8 cellular contexts compared by ENCODE assay signal in genomic region chr11:64887234-64887756, GRCh38. TPM values are rescaled to one million over a fixed set of nuclear protein-coding genes. Genes with fewer than 3 reads are reported as not detected.
DNase-seq lines count a peak whose midpoint lies in the region; ATAC-seq and TF ChIP-seq lines count a peak whose summit lies in the region.

No MANE protein-coding gene starts in this region.

- H3K4me3 ChIP-seq in OCI-LY7 (ENCODE audit: low read depth, low read length, poor library complexity, severe bottlenecking) = peak overlapping the region; percentile 53

- intact Hi-C loops in activated CD4-positive, alpha-beta memory T cell treated with anti-CD3 and anti-CD28 coated beads for 36 hours (cut with micrococcal nuclease) = no loop called here
- intact Hi-C loops in OCI-LY7 (cut with micrococcal nuclease; ENCODE audit: unreplicated experiment) = loop anchor here (1.0 kb wide), 1 partner anchor 40 kb away; no protein-coding TSS in a partner anchor

- POLR2A ChIA-PET in activated CD4-positive, alpha-beta memory T cell treated with anti-CD3 and anti-CD28 coated beads for 36 hours (lab: Charles Lee) = interaction anchor here (0.5 to 1.8 kb wide), 6 partner anchors 10 to 42 kb away, joined by 3 to 9 read pairs (median 4); no protein-coding TSS in a partner anchor
- POLR2A ChIA-PET in activated CD4-positive, alpha-beta memory T cell treated with anti-CD3 and anti-CD28 coated beads, Interleukin-2, amount 10 ng/mL, durations not matched to agents 7 days and 5 days (lab: Charles Lee) = interaction anchor here (1.0 to 25.5 kb wide), 2 partner anchors 8 to 30 kb away, joined by 6 to 1068 read pairs; partner anchors contain the start of gene CDC42BPG
- POLR2A ChIA-PET in OCI-LY7 (lab: Charles Lee) = interaction anchor here (0.6 to 1.7 kb wide), 3 partner anchors 39 to 109 kb away, joined by 3 to 9 read pairs (median 3); partner anchors contain the start of gene SF1

- peaks cover 46% of the 10 kb centered on the region for H3K4me1 ChIP-seq in OCI-LY7 (ENCODE audit: insufficient read depth, low read length, poor library complexity, severe bottlenecking)

- H4K20me1 ChIP-seq in OCI-LY7 (ENCODE audit: insufficient read depth, low read length) = no peaks in the 10 kb centered on the region

- peak overlapping the region; percentile 44 for H3K27ac ChIP-seq in OCI-LY7 (ENCODE audit: low read depth, low read length, poor library complexity, severe bottlenecking)

- no peaks in the 10 kb centered on the region for H3K9me3 Mint-ChIP-seq in activated CD4-positive, alpha-beta memory T cell treated with anti-CD3 and anti-CD28 coated beads for 36 hours
- no peaks in the 10 kb centered on the region for H3K9me3 Mint-ChIP-seq in activated CD4-positive, alpha-beta memory T cell treated with anti-CD3 and anti-CD28 coated beads, Interleukin-2, amount 10 ng/mL, durations not matched to agents 7 days and 5 days
- no peaks in the 10 kb centered on the region for H3K9me3 Mint-ChIP-seq in glutamatergic neuron (ENCODE audit: unreplicated experiment)
- H3K9me3 Mint-ChIP-seq in stimulated activated memory B cell treated with anti-CD40 and anti-IgM and Interleukin-4, amounts not matched to agents 10 μg/mL and 1 μg/mL and 100 μg/mL, for 72 hours = no peaks in the 10 kb centered on the region

- ATAC-seq in stimulated activated memory B cell treated with anti-CD40 and anti-IgM and Interleukin-4, amounts not matched to agents 10 μg/mL and 1 μg/mL and 100 μg/mL, for 72 hours = no peak
- ATAC-seq in GM19023 (IDR thresholded peaks at IDR 0.05; ENCODE audit: unreplicated experiment) = no peak

- no peak for DNase-seq in activated CD4-positive, alpha-beta memory T cell treated with anti-CD3 and anti-CD28 coated beads for 36 hours
- no peak for DNase-seq in activated CD4-positive, alpha-beta memory T cell treated with anti-CD3 and anti-CD28 coated beads, Interleukin-2, amount 10 ng/mL, durations not matched to agents 7 days and 5 days
- DNase-seq in OCI-LY7 (ENCODE audit: low spot score) (peak; percentile 45), glutamatergic neuron (no peak), DMS 273 treated with DMSO at 0.1 percent for 48 hours (lab: John Stamatoyannopoulos, UW) (no peak), NCI-H748 (lab: John Stamatoyannopoulos, UW; ENCODE audit: unreplicated experiment) (no peak)

- no peaks in the 10 kb centered on the region for H3K9me3 ChIP-seq in OCI-LY7 (ENCODE audit: low read length)

- BruUV-seq in OCI-LY7 (replicated peaks; lab: Mats Ljungman, UMichigan) = no TSS peak

- peak overlapping the region; percentile 75 for H3K4me2 ChIP-seq in OCI-LY7 (ENCODE audit: low read length)

- TF ChIP-seq CTCF in OCI-LY7 (conservative IDR thresholded peaks at IDR 0.05; ENCODE audit: low read length) (no peak), glutamatergic neuron (IDR thresholded peaks at IDR 0.05; ENCODE audit: partially characterized antibody, unreplicated experiment) (no peak)

- H3K27ac Mint-ChIP-seq in activated CD4-positive, alpha-beta memory T cell treated with anti-CD3 and anti-CD28 coated beads for 36 hours = peak overlapping the region; percentile 15
- no peak overlapping the region for H3K27ac Mint-ChIP-seq in activated CD4-positive, alpha-beta memory T cell treated with anti-CD3 and anti-CD28 coated beads, Interleukin-2, amount 10 ng/mL, durations not matched to agents 7 days and 5 days
- peak overlapping the region; percentile 25 for H3K27ac Mint-ChIP-seq in glutamatergic neuron (ENCODE audit: unreplicated experiment)
- H3K27ac Mint-ChIP-seq in stimulated activated memory B cell treated with anti-CD40 and anti-IgM and Interleukin-4, amounts not matched to agents 10 μg/mL and 1 μg/mL and 100 μg/mL, for 72 hours = peak overlapping the region; percentile 82

- H3K4me3 Mint-ChIP-seq in activated CD4-positive, alpha-beta memory T cell treated with anti-CD3 and anti-CD28 coated beads for 36 hours = no peak overlapping the region
- H3K4me3 Mint-ChIP-seq in activated CD4-positive, alpha-beta memory T cell treated with anti-CD3 and anti-CD28 coated beads, Interleukin-2, amount 10 ng/mL, durations not matched to agents 7 days and 5 days = no peak overlapping the region
- peak overlapping the region; percentile 10 for H3K4me3 Mint-ChIP-seq in glutamatergic neuron (ENCODE audit: unreplicated experiment)
- peak overlapping the region; percentile 14 for H3K4me3 Mint-ChIP-seq in stimulated activated memory B cell treated with anti-CD40 and anti-IgM and Interleukin-4, amounts not matched to agents 10 μg/mL and 1 μg/mL and 100 μg/mL, for 72 hours

- no peaks in the 10 kb centered on the region for H3K9me2 ChIP-seq in OCI-LY7 (ENCODE audit: insufficient read depth, low read length)

- H3K36me3 Mint-ChIP-seq in activated CD4-positive, alpha-beta memory T cell treated with anti-CD3 and anti-CD28 coated beads for 36 hours = no peaks in the 10 kb centered on the region
- H3K36me3 Mint-ChIP-seq in activated CD4-positive, alpha-beta memory T cell treated with anti-CD3 and anti-CD28 coated beads, Interleukin-2, amount 10 ng/mL, durations not matched to agents 7 days and 5 days (ENCODE audit: low read depth) = no peaks in the 10 kb centered on the region
- H3K36me3 Mint-ChIP-seq in glutamatergic neuron (ENCODE audit: unreplicated experiment) = no peaks in the 10 kb centered on the region
- no peaks in the 10 kb centered on the region for H3K36me3 Mint-ChIP-seq in stimulated activated memory B cell treated with anti-CD40 and anti-IgM and Interleukin-4, amounts not matched to agents 10 μg/mL and 1 μg/mL and 100 μg/mL, for 72 hours

- H3K27me3 Mint-ChIP-seq in activated CD4-positive, alpha-beta memory T cell treated with anti-CD3 and anti-CD28 coated beads for 36 hours = no peaks in the 10 kb centered on the region
- no peaks in the 10 kb centered on the region for H3K27me3 Mint-ChIP-seq in activated CD4-positive, alpha-beta memory T cell treated with anti-CD3 and anti-CD28 coated beads, Interleukin-2, amount 10 ng/mL, durations not matched to agents 7 days and 5 days
- H3K27me3 Mint-ChIP-seq in glutamatergic neuron (ENCODE audit: unreplicated experiment) = peaks cover 2% of the 10 kb centered on the region
- no peaks in the 10 kb centered on the region for H3K27me3 Mint-ChIP-seq in stimulated activated memory B cell treated with anti-CD40 and anti-IgM and Interleukin-4, amounts not matched to agents 10 μg/mL and 1 μg/mL and 100 μg/mL, for 72 hours

- H2AFZ ChIP-seq in OCI-LY7 (ENCODE audit: low read length) = peak overlapping the region; percentile 97

- CTCF ChIA-PET in activated CD4-positive, alpha-beta memory T cell treated with anti-CD3 and anti-CD28 coated beads for 36 hours (lab: Charles Lee) = interaction anchor here (0.9 to 29.7 kb wide), 9 partner anchors 9 to 126 kb away, joined by 3 to 1198 read pairs (median 5); partner anchors contain the start of genes ARL2, CDC42BPG and EHD1
- CTCF ChIA-PET in activated CD4-positive, alpha-beta memory T cell treated with anti-CD3 and anti-CD28 coated beads, Interleukin-2, amount 10 ng/mL, durations not matched to agents 7 days and 5 days (lab: Charles Lee) = interaction anchor here (1.0 to 30.2 kb wide), 8 partner anchors 8 to 124 kb away, joined by 4 to 957 read pairs (median 6); partner anchors contain the start of genes CDC42BPG and EHD1
- CTCF ChIA-PET in OCI-LY7 (lab: Charles Lee; ENCODE audit: unreplicated experiment) = interaction anchor here (1.1 to 1.8 kb wide), 5 partner anchors 13 to 43 kb away, joined by 4 to 12 read pairs (median 6); partner anchors contain the start of gene CDC42BPG

- H3K4me1 Mint-ChIP-seq in activated CD4-positive, alpha-beta memory T cell treated with anti-CD3 and anti-CD28 coated beads for 36 hours (ENCODE audit: low read depth) = peaks cover 30% of the 10 kb centered on the region
- H3K4me1 Mint-ChIP-seq in activated CD4-positive, alpha-beta memory T cell treated with anti-CD3 and anti-CD28 coated beads, Interleukin-2, amount 10 ng/mL, durations not matched to agents 7 days and 5 days = peaks cover 28% of the 10 kb centered on the region
- H3K4me1 Mint-ChIP-seq in glutamatergic neuron (ENCODE audit: low read depth, unreplicated experiment) = peaks cover 17% of the 10 kb centered on the region
- peaks cover 53% of the 10 kb centered on the region for H3K4me1 Mint-ChIP-seq in stimulated activated memory B cell treated with anti-CD40 and anti-IgM and Interleukin-4, amounts not matched to agents 10 μg/mL and 1 μg/mL and 100 μg/mL, for 72 hours

- H3K79me2 ChIP-seq in OCI-LY7 (ENCODE audit: insufficient read depth, low read depth, low read length) = no peaks in the 10 kb centered on the region

- H3K36me3 ChIP-seq in OCI-LY7 (ENCODE audit: insufficient read depth, low read length) = no peaks in the 10 kb centered on the region

RNA-seq across cellular contexts. Expression of gene EHD1, which starts 8.9 kb away (rescaled TPM):
- 100 to 1,000 TPM; 103 to 113 TPM for total RNA-seq in activated CD4-positive, alpha-beta memory T cell treated with anti-CD3 and anti-CD28 coated beads for 36 hours
- total RNA-seq in activated CD4-positive, alpha-beta memory T cell treated with anti-CD3 and anti-CD28 coated beads, Interleukin-2, amount 10 ng/mL, durations not matched to agents 7 days and 5 days = 100 to 1,000 TPM; 138 to 146 TPM
- total RNA-seq in OCI-LY7 (2014; rRNA removed; shearing (Covaris generic)) = 101 and 107 TPM in 2 replicates
- 153 and 177 TPM in 2 replicates for total RNA-seq in OCI-LY7 (2022)
- total RNA-seq in glutamatergic neuron (ENCODE audit: unreplicated experiment) = 114 TPM

RNA-seq across cellular contexts. Expression of gene ATG2A, which starts 29.7 kb away (rescaled TPM):
- total RNA-seq in activated CD4-positive, alpha-beta memory T cell treated with anti-CD3 and anti-CD28 coated beads for 36 hours = 10 to 100 TPM; 20.2 to 20.5 TPM
- 10 to 100 TPM; 37.4 to 40.7 TPM for total RNA-seq in activated CD4-positive, alpha-beta memory T cell treated with anti-CD3 and anti-CD28 coated beads, Interleukin-2, amount 10 ng/mL, durations not matched to agents 7 days and 5 days
- 18.1 and 29.0 TPM in 2 replicates for total RNA-seq in OCI-LY7 (2014; rRNA removed; shearing (Covaris generic))
- total RNA-seq in OCI-LY7 (2022) = 28.2 and 28.7 TPM in 2 replicates
- 25.9 TPM for total RNA-seq in glutamatergic neuron (ENCODE audit: unreplicated experiment)

RNA-seq across cellular contexts. Expression of gene PPP2R5B, which starts 37.2 kb away (rescaled TPM):
- total RNA-seq in activated CD4-positive, alpha-beta memory T cell treated with anti-CD3 and anti-CD28 coated beads for 36 hours = 10 to 100 TPM in 1 of 2 experiments, 1 to 10 TPM in 1; 9.7 to 11.9 TPM
- 10 to 100 TPM; 19.8 to 21.1 TPM for total RNA-seq in activated CD4-positive, alpha-beta memory T cell treated with anti-CD3 and anti-CD28 coated beads, Interleukin-2, amount 10 ng/mL, durations not matched to agents 7 days and 5 days
- 8.6 and 8.8 TPM in 2 replicates for total RNA-seq in OCI-LY7 (2014; rRNA removed; shearing (Covaris generic))
- total RNA-seq in OCI-LY7 (2022) = 13.3 and 16.2 TPM in 2 replicates
- 148 TPM for total RNA-seq in glutamatergic neuron (ENCODE audit: unreplicated experiment)

RNA-seq across cellular contexts. Expression of gene CDC42BPG, which starts 42.8 kb away (rescaled TPM):
- total RNA-seq in activated CD4-positive, alpha-beta memory T cell treated with anti-CD3 and anti-CD28 coated beads for 36 hours = under 1 TPM; 0.39 to 0.69 TPM
- under 1 TPM; 0.65 to 0.70 TPM for total RNA-seq in activated CD4-positive, alpha-beta memory T cell treated with anti-CD3 and anti-CD28 coated beads, Interleukin-2, amount 10 ng/mL, durations not matched to agents 7 days and 5 days
- total RNA-seq in OCI-LY7 (2014; rRNA removed; shearing (Covaris generic)) = 4.9 TPM in 2 replicates
- 3.5 and 5.1 TPM in 2 replicates for total RNA-seq in OCI-LY7 (2022)
- 2.3 TPM for total RNA-seq in glutamatergic neuron (ENCODE audit: unreplicated experiment)

RNA-seq across cellular contexts. Expression of gene GPHA2, which starts 48.4 kb away (rescaled TPM):
- total RNA-seq in activated CD4-positive, alpha-beta memory T cell treated with anti-CD3 and anti-CD28 coated beads for 36 hours = under 1 TPM in 1 of 2 experiments, not detected in 1; 0.46 TPM
- not detected for total RNA-seq in activated CD4-positive, alpha-beta memory T cell treated with anti-CD3 and anti-CD28 coated beads, Interleukin-2, amount 10 ng/mL, durations not matched to agents 7 days and 5 days
- not detected in 2 replicates for total RNA-seq in OCI-LY7 (2014; rRNA removed; shearing (Covaris generic))
- total RNA-seq in OCI-LY7 (2022) = not detected in 2 replicates
- not detected for total RNA-seq in glutamatergic neuron (ENCODE audit: unreplicated experiment)

Comparison
In these comparisons a context has a peak if more than half of its experiments do, and no peak if none do; other contexts are left out.
1. H3K4me3 Mint-ChIP-seq: peak in glutamatergic neuron (single experiment) and stimulated activated memory B cell treated with anti-CD40 and anti-IgM and Interleukin-4, amounts not matched to agents 10 μg/mL and 1 μg/mL and 100 μg/mL, for 72 hours (single experiment); none in activated CD4-positive, alpha-beta memory T cell treated with anti-CD3 and anti-CD28 coated beads for 36 hours (single experiment) and activated CD4-positive, alpha-beta memory T cell treated with anti-CD3 and anti-CD28 coated beads, Interleukin-2, amount 10 ng/mL, durations not matched to agents 7 days and 5 days (single experiment).